8 cellular contexts compared by ENCODE assay signal in genomic region chr5:10600629-10601245, GRCh38. TPM values are rescaled to one million over a fixed set of nuclear protein-coding genes. Genes with fewer than 3 reads are reported as not detected.
DNase-seq lines count a peak whose midpoint lies in the region; ATAC-seq and TF ChIP-seq lines count a peak whose summit lies in the region.

No MANE protein-coding gene starts in this region.

- H3K4me3 ChIP-seq in Peyer's patch (peak overlapping the region in 2 of 4 donors; percentile 3 to 26), kidney epithelial cell (ENCODE audit: low read depth, low read length) (no peak overlapping the region), body of pancreas (no peak overlapping the region)

- H3K36me3 ChIP-seq in Peyer's patch (no peaks in the 10 kb centered on the region), kidney epithelial cell (ENCODE audit: control insufficient read depth, insufficient read depth, low read length) (no peaks in the 10 kb centered on the region), body of pancreas (replicated peaks in 1 of 2; ENCODE audit: insufficient read depth in 1 of 2, low read depth in 2 of 2) (no peaks in the 10 kb centered on the region)

- H3K36me3 Mint-ChIP-seq in progenitor cell of endocrine pancreas (ENCODE audit: insufficient read depth) (peaks cover 2% of the 10 kb centered on the region), glutamatergic neuron (ENCODE audit: unreplicated experiment) (no peaks in the 10 kb centered on the region)

- ATAC-seq in HG02852 (IDR thresholded peaks at IDR 0.05; ENCODE audit: unreplicated experiment) (peak; percentile 78), body of pancreas (no peak)

- H3K27me3 ChIP-seq in Peyer's patch (no peaks in the 10 kb centered on the region), kidney epithelial cell (ENCODE audit: control insufficient read depth, insufficient read depth, low read length) (no peaks in the 10 kb centered on the region), body of pancreas (no peaks in the 10 kb centered on the region)

- H3K4me1 ChIP-seq in Peyer's patch, result peaks cover 0 to 15% (median 3%) of the 10 kb centered on the region in 4 donors
- H3K4me1 ChIP-seq in body of pancreas, result peaks cover 14% of the 10 kb centered on the region

- H3K9me3 Mint-ChIP-seq in progenitor cell of endocrine pancreas (ENCODE audit: low read depth) (peaks cover 9% of the 10 kb centered on the region), glutamatergic neuron (ENCODE audit: unreplicated experiment) (peaks cover 10% of the 10 kb centered on the region)

- TF ChIP-seq POLR2A in Peyer's patch (IDR thresholded peaks at IDR 0.05) (no peak), body of pancreas (IDR thresholded peaks at IDR 0.05) (no peak)

- peak; percentile 49 for DNase-seq in activated CD4-positive, alpha-beta T cell treated with anti-CD3 and anti-CD28 coated beads for 48 hours
- no peak for DNase-seq in activated CD4-positive, alpha-beta T cell treated with anti-CD3 and anti-CD28 coated beads, Interleukin-2, amount 50 U/mL, for 1 hour
- DNase-seq in Peyer's patch (no peak), kidney epithelial cell (ENCODE audit: low read depth) (no peak), body of pancreas (no peak), progenitor cell of endocrine pancreas (ENCODE audit: low spot score, unreplicated experiment) (no peak), glutamatergic neuron (no peak)

- peaks cover under 1% of the 10 kb centered on the region for H3K27me3 Mint-ChIP-seq in progenitor cell of endocrine pancreas
- H3K27me3 Mint-ChIP-seq in glutamatergic neuron (ENCODE audit: unreplicated experiment), result peaks cover 3% of the 10 kb centered on the region

- H3K4me3 Mint-ChIP-seq in progenitor cell of endocrine pancreas (ENCODE audit: low read depth) (no peak overlapping the region), glutamatergic neuron (ENCODE audit: unreplicated experiment) (no peak overlapping the region)

- H3K4me1 Mint-ChIP-seq in progenitor cell of endocrine pancreas (ENCODE audit: low read depth) (peaks cover 6% of the 10 kb centered on the region), glutamatergic neuron (ENCODE audit: low read depth, unreplicated experiment) (peaks cover 11% of the 10 kb centered on the region)

- no peak for TF ChIP-seq CTCF in Peyer's patch (IDR thresholded peaks at IDR 0.05)
- TF ChIP-seq CTCF in kidney epithelial cell (IDR thresholded peaks at IDR 0.05; ENCODE audit: insufficient read depth, low read length, poor library complexity, severe bottlenecking), result peak; percentile 20
- TF ChIP-seq CTCF in body of pancreas (IDR thresholded peaks at IDR 0.05), result no peak
- TF ChIP-seq CTCF in progenitor cell of endocrine pancreas (IDR thresholded peaks at IDR 0.05; ENCODE audit: unreplicated experiment), result no peak
- no peak for TF ChIP-seq CTCF in glutamatergic neuron (IDR thresholded peaks at IDR 0.05; ENCODE audit: partially characterized antibody, unreplicated experiment)

- intact Hi-C loops in body of pancreas (cut with DNase I), result no loop called here

- H3K27ac ChIP-seq in Peyer's patch, result peak overlapping the region in 3 of 4 donors; percentile 38 to 63 (median 47)
- peak overlapping the region in 2 of 4 donors; percentile 56 to 63 for H3K27ac ChIP-seq in body of pancreas

- H3K27ac Mint-ChIP-seq in progenitor cell of endocrine pancreas (no peak overlapping the region), glutamatergic neuron (ENCODE audit: unreplicated experiment) (no peak overlapping the region)

- 69 to 78% methylated on average over 5 of the region's 5 CpGs for WGBS in body of pancreas, 2 donors

- H3K9me3 ChIP-seq in Peyer's patch (no peaks in the 10 kb centered on the region), body of pancreas (no peaks in the 10 kb centered on the region)

RNA-seq across cellular contexts. Expression of gene ANKRD33B, which starts 36.9 kb away (rescaled TPM):
- total RNA-seq in Peyer's patch, result 1 to 10 TPM in 3 of 4 donors, under 1 TPM in 1; 0.70 to 6.6 (median 3.6) TPM
- total RNA-seq in kidney epithelial cell, result 5.0 and 5.5 TPM in 2 replicates
- total RNA-seq in body of pancreas, result 1 to 10 TPM; 2.3 to 3.9 TPM
- 2.1 and 3.3 TPM in 2 replicates for total RNA-seq in progenitor cell of endocrine pancreas
- 14.5 TPM for total RNA-seq in glutamatergic neuron (ENCODE audit: unreplicated experiment)
